Comparison of ENCODE assay signal across 8 cellular contexts in genomic region chr1:162560303-162561036, GRCh38. TPM values are rescaled to one million over a fixed set of nuclear protein-coding genes. Genes with fewer than 3 reads are reported as not detected.
DNase-seq lines count a peak whose midpoint lies in the region; ATAC-seq lines count a peak whose summit lies in the region.

No MANE protein-coding gene starts in this region.

- DNase-seq in activated T-cell treated with anti-CD3 and anti-CD28 coated beads, Interleukin-2, amount 50 U/mL, for 4 hours: no peak
- DNase-seq in activated T-cell treated with anti-CD3 and anti-CD28 coated beads, Interleukin-2, amount 50 U/mL, for 1 hour: no peak
- peak; percentile 23 for DNase-seq in iris pigment epithelial cell (ENCODE audit: low read depth)
- peak; percentile 29 for DNase-seq in superior temporal gyrus (ENCODE audit: extremely low spot score)
- no peak for DNase-seq in ecto neural progenitor cell (ENCODE audit: low spot score)

- ATAC-seq in activated T-cell treated with anti-CD3 and anti-CD28 coated beads, Interleukin-2, amount 50 U/mL, for 4 hours: no peak
- ATAC-seq in GM18907 (IDR thresholded peaks at IDR 0.05; ENCODE audit: unreplicated experiment): no peak
- ATAC-seq in GM19351 (IDR thresholded peaks at IDR 0.05; ENCODE audit: unreplicated experiment): no peak

- no peaks in the 10 kb centered on the region for H3K36me3 Mint-ChIP-seq in activated T-cell treated with anti-CD3 and anti-CD28 coated beads, Interleukin-2, amount 50 U/mL, for 4 hours (ENCODE audit: insufficient read depth)

- peaks cover 34% of the 10 kb centered on the region for H3K4me1 Mint-ChIP-seq in activated T-cell treated with anti-CD3 and anti-CD28 coated beads, Interleukin-2, amount 50 U/mL, for 4 hours (ENCODE audit: low read depth)

- peak overlapping the region; percentile 92 for H3K27ac ChIP-seq in angular gyrus (ENCODE audit: low read depth, low read length)

- no peaks in the 10 kb centered on the region for H3K9me3 Mint-ChIP-seq in activated T-cell treated with anti-CD3 and anti-CD28 coated beads, Interleukin-2, amount 50 U/mL, for 4 hours

- peak overlapping the region; percentile 91 for H3K4me3 Mint-ChIP-seq in activated T-cell treated with anti-CD3 and anti-CD28 coated beads, Interleukin-2, amount 50 U/mL, for 4 hours

- peaks cover 2% of the 10 kb centered on the region for H3K27me3 Mint-ChIP-seq in activated T-cell treated with anti-CD3 and anti-CD28 coated beads, Interleukin-2, amount 50 U/mL, for 4 hours (ENCODE audit: low read depth)

RNA-seq across cellular contexts. Expression of gene UAP1, which starts 1.1 kb away (rescaled TPM):
- 10 to 100 TPM; 25.3 to 31.0 (median 27.7) TPM for total RNA-seq in activated T-cell treated with anti-CD3 and anti-CD28 coated beads, Interleukin-2, amount 50 U/mL, for 4 hours

Comparison
In these comparisons a context has a peak if more than half of its experiments do, and no peak if none do; other contexts are left out.
1. DNase-seq: peak in iris pigment epithelial cell (single experiment) and superior temporal gyrus (single experiment); none in activated T-cell treated with anti-CD3 and anti-CD28 coated beads, Interleukin-2, amount 50 U/mL, for 4 hours (single experiment), activated T-cell treated with anti-CD3 and anti-CD28 coated beads, Interleukin-2, amount 50 U/mL, for 1 hour (single experiment) and ecto neural progenitor cell (single experiment).